Comparison of ENCODE assay signal across 14 cellular contexts in the genomic region with DNA sequence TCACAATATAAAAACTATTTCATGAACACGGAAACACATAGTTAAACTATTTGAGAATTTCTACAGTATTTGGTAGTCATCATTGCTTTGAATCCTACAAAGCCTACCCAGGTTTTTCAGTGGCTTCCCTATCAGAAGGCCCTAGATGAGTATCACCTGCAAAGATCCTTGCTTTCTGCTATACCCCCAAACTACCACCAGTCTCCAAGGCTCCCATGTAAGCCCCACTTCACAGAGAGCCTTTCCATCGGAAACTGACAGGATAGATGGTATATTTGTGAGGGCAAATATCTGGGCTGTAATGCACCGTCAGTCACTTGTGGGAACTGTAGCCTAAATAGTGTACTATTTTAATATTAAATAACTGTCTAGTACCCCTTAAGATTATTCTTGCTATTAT.
A peak's percentile ranks its signal among the peaks of the same experiment; 100 is the strongest.
DNase-seq lines count a peak whose midpoint lies in the region.
"Had no signal": no experiment of that assay in that cellular context is flagged by ENCODE, and none has a peak within 500 bp of the region (broad histone marks: within the 10 kb centered on the region; RNA-seq: fewer than 3 reads in every experiment).

No MANE protein-coding gene starts in this region.

- no CpG with 5 or more reads among the region's 3 CpGs for WGBS in iPS DF 6.9 (ENCODE audit: insufficient coverage, insufficient read length)

- H2AFZ ChIP-seq in Karpas-422 (ENCODE audit: low read length), result no peak overlapping the region

- no peak overlapping the region for H3K9ac ChIP-seq in Karpas-422 (ENCODE audit: low read length)

- H4K20me1 ChIP-seq in Karpas-422 (ENCODE audit: insufficient read depth, low read depth, low read length), result no peaks in the 10 kb centered on the region

- H3K4me1 ChIP-seq in iPS DF 6.9 (ENCODE audit: control insufficient read depth, insufficient read depth, low read length) (no peaks in the 10 kb centered on the region), Karpas-422 (ENCODE audit: low read length) (no peaks in the 10 kb centered on the region)

- DNase-seq in ELR (ENCODE audit: low read depth) (peak; percentile 10), H7 (peak; percentile 2), RKO (ENCODE audit: low spot score) (peak; percentile 3), iPS DF 6.9 (ENCODE audit: low read depth, low spot score) (peak; percentile 9), cerebellar cortex (ENCODE audit: low spot score) (no peak), Karpas-422 (no peak), hippocampal formation (lab: John Stamatoyannopoulos, UW) (no peak)
- DNase-seq: CD8-positive, alpha-beta T cell; KBM-7; NCI-H1092 treated with DMSO at 0.1 percent for 48 hours; NCI-H1694; NCI-H2171 treated with DMSO at 0.1 percent for 48 hours; NCI-H510A treated with DMSO at 0.1 percent for 48 hours; T-helper 2 cell had no signal

- H3K27ac ChIP-seq in iPS DF 6.9 (ENCODE audit: low read length) (no peak overlapping the region), Karpas-422 (ENCODE audit: low read length) (no peak overlapping the region)

- no peaks in the 10 kb centered on the region for H3K79me2 ChIP-seq in Karpas-422 (ENCODE audit: low read length)

- no peaks in the 10 kb centered on the region for H3K9me3 ChIP-seq in iPS DF 6.9 (ENCODE audit: control insufficient read depth, insufficient read depth, low read length)
- H3K9me3 ChIP-seq in Karpas-422 (ENCODE audit: low read length), result peaks cover 18% of the 10 kb centered on the region; the same call in 1 of the 2 replicates

- no peaks in the 10 kb centered on the region for H3K27me3 ChIP-seq in H7 (ENCODE audit: control insufficient read depth, insufficient read depth, low read length)
- H3K27me3 ChIP-seq in iPS DF 6.9 (ENCODE audit: control insufficient read depth, insufficient read depth, low read length), result no peaks in the 10 kb centered on the region
- no peaks in the 10 kb centered on the region for H3K27me3 ChIP-seq in Karpas-422 (ENCODE audit: low read length)

- no peaks in the 10 kb centered on the region for H3K9me2 ChIP-seq in Karpas-422 (replicated peaks; ENCODE audit: insufficient read depth, low read length)

- H3K4me3 ChIP-seq in H7 (ENCODE audit: insufficient read depth, low read depth, low read length) (no peak overlapping the region), iPS DF 6.9 (ENCODE audit: low read length) (no peak overlapping the region), Karpas-422 (ENCODE audit: low read length) (no peak overlapping the region)

- H3K36me3 ChIP-seq in H7 (replicated peaks; ENCODE audit: control insufficient read depth, insufficient read depth, low read length) (no peaks in the 10 kb centered on the region), iPS DF 6.9 (ENCODE audit: control insufficient read depth, insufficient read depth, low read length) (no peaks in the 10 kb centered on the region), Karpas-422 (ENCODE audit: insufficient read depth, low read length) (no peaks in the 10 kb centered on the region)

- H3K4me2 ChIP-seq in Karpas-422 (ENCODE audit: low read depth, low read length, poor library complexity, severe bottlenecking), result no peak overlapping the region

Comparison
In these comparisons a context has a peak if more than half of its experiments do, and no peak if none do; other contexts are left out.
1. DNase-seq: peak in ELR (single experiment), H7 (single experiment), RKO (single experiment) and iPS DF 6.9 (single experiment); none in cerebellar cortex (single experiment), Karpas-422 (single experiment) and hippocampal formation (0 of 2).